In genomic region chr10:6518791-6519430, GRCh38 we compare ENCODE assay signal across 34 cellular contexts.
DNase-seq lines count a peak whose midpoint lies in the region; ATAC-seq, FAIRE-seq and TF ChIP-seq lines count a peak whose summit lies in the region.
"Had no signal": no experiment of that assay in that cellular context is flagged by ENCODE, and none has a peak within 500 bp of the region (broad histone marks: within the 10 kb centered on the region; RNA-seq: fewer than 3 reads in every experiment).

No MANE protein-coding gene starts in this region.

- peak overlapping the region; percentile 10 for H3K27ac ChIP-seq in CD4-positive, alpha-beta T cell (ENCODE audit: low read depth, low read length)
- H3K27ac ChIP-seq: GM23248, ovary, right atrium auricular region, thyroid gland had no signal

- no peaks in the 10 kb centered on the region for H3K27me3 ChIP-seq in CD4-positive, alpha-beta T cell (ENCODE audit: control insufficient read depth, insufficient read depth, low read length)
- H3K27me3 ChIP-seq: ovary, right atrium auricular region, thyroid gland had no signal

- H3K9me3 ChIP-seq in CD4-positive, alpha-beta T cell (ENCODE audit: control insufficient read depth, low read length), result no peaks in the 10 kb centered on the region
- H3K9me3 ChIP-seq: MG63, ovary, right atrium auricular region, thyroid gland had no signal

- CTCF ChIA-PET in CD4-positive, alpha-beta T cell (lab: Charles Lee), result interaction anchor here (0.9 to 3.7 kb wide), 5 partner anchors 11 to 62 kb away, joined by 3 to 14 read pairs (median 4); partner anchors contain the start of gene PRKCQ
- CTCF ChIA-PET in activated CD8-positive, alpha-beta T cell treated with anti-CD3 and anti-CD28 coated beads, Interleukin-2, amount 10 ng/mL, durations not matched to agents 7 days and 5 days (lab: Charles Lee), result interaction anchor here (0.7 to 1.9 kb wide), 4 partner anchors 9 to 149 kb away, joined by 3 to 5 read pairs (median 4); no protein-coding TSS in a partner anchor

- no peaks in the 10 kb centered on the region for H3K9me3 Mint-ChIP-seq in CD4-positive, alpha-beta T cell
- H3K9me3 Mint-ChIP-seq in activated CD8-positive, alpha-beta T cell treated with anti-CD3 and anti-CD28 coated beads, Interleukin-2, amount 10 ng/mL, durations not matched to agents 7 days and 5 days (ENCODE audit: insufficient read depth), result no peaks in the 10 kb centered on the region
- H3K9me3 Mint-ChIP-seq in immature natural killer cell, result no peaks in the 10 kb centered on the region
- H3K9me3 Mint-ChIP-seq: HFFc6, naive B cell, WTC11 had no signal

- no peak for FAIRE-seq in HTR-8/SVneo (lab: Jason Lieb, UNC)
- FAIRE-seq: astrocyte, endothelial cell of umbilical vein, GM18507, islet of Langerhans had no signal

- intact Hi-C loops in CD4-positive, alpha-beta T cell (cut with DNase I, micrococcal nuclease), result loop anchor here (5.0 kb wide), 3 partner anchors 43 to 128 kb away; no protein-coding TSS in a partner anchor

- POLR2A ChIA-PET in CD4-positive, alpha-beta T cell (lab: Charles Lee), result interaction anchor here (0.6 to 2.4 kb wide), 7 partner anchors 9 to 74 kb away, joined by 3 to 9 read pairs (median 4); no protein-coding TSS in a partner anchor
- POLR2A ChIA-PET in activated CD8-positive, alpha-beta T cell treated with anti-CD3 and anti-CD28 coated beads, Interleukin-2, amount 10 ng/mL, durations not matched to agents 7 days and 5 days (lab: Charles Lee), result interaction anchor here (0.8 to 2.0 kb wide), 2 partner anchors 11 to 25 kb away, joined by 3 to 12 read pairs; no protein-coding TSS in a partner anchor

- H3K27me3 Mint-ChIP-seq in CD4-positive, alpha-beta T cell, result no peaks in the 10 kb centered on the region
- H3K27me3 Mint-ChIP-seq in activated CD8-positive, alpha-beta T cell treated with anti-CD3 and anti-CD28 coated beads, Interleukin-2, amount 10 ng/mL, durations not matched to agents 7 days and 5 days (ENCODE audit: low read depth), result no peaks in the 10 kb centered on the region
- H3K27me3 Mint-ChIP-seq in immature natural killer cell (ENCODE audit: low read depth in 3 of 3), result peaks cover 0 to 2% (median 0%) of the 10 kb centered on the region in 3 donors

- TF ChIP-seq CTCF in CD4-positive, alpha-beta T cell (IDR thresholded peaks at IDR 0.05), result no peak

- peaks cover 58% of the 10 kb centered on the region for H3K36me3 Mint-ChIP-seq in CD4-positive, alpha-beta T cell (ENCODE audit: low read depth)
- H3K36me3 Mint-ChIP-seq in activated CD8-positive, alpha-beta T cell treated with anti-CD3 and anti-CD28 coated beads, Interleukin-2, amount 10 ng/mL, durations not matched to agents 7 days and 5 days (ENCODE audit: low read depth), result peaks cover 66% of the 10 kb centered on the region
- peaks cover 8 to 30% (median 9%) of the 10 kb centered on the region in 3 donors for H3K36me3 Mint-ChIP-seq in immature natural killer cell
- H3K36me3 Mint-ChIP-seq: naive B cell, WTC11 had no signal

- peak; percentile 84 to 87 for ATAC-seq in activated CD4-positive, CD25-positive, alpha-beta regulatory T cell treated with anti-CD3 and anti-CD28 coated beads, Interleukin-2, amount 50 U/mL, for 24 hours
- peak; percentile 62 for ATAC-seq in CD4-positive, alpha-beta T cell (ENCODE audit: poor library complexity)
- ATAC-seq in activated CD8-positive, alpha-beta T cell treated with anti-CD3 and anti-CD28 coated beads, Interleukin-2, amount 10 ng/mL, durations not matched to agents 7 days and 5 days, result peak; percentile 41
- ATAC-seq: left ventricle myocardium superior, SK-N-SH treated with all-trans-retinoic acid at 6 μM for 48 hours, WTC11 had no signal

- no peak for DNase-seq in activated CD4-positive, CD25-positive, alpha-beta regulatory T cell (lab: John Stamatoyannopoulos, UW)
- DNase-seq in CD4-positive, alpha-beta T cell, result no peak
- peak; percentile 19 for DNase-seq in activated CD8-positive, alpha-beta T cell treated with anti-CD3 and anti-CD28 coated beads, Interleukin-2, amount 10 ng/mL, durations not matched to agents 7 days and 5 days
- no peak for DNase-seq in immature natural killer cell
- no peak for DNase-seq in HTR-8/SVneo (ENCODE audit: insufficient read length, low spot score)
- no peak for DNase-seq in SW 1271 (lab: John Stamatoyannopoulos, UW)
- DNase-seq in DMS53 (lab: John Stamatoyannopoulos, UW), result no peak
- DNase-seq: 8988T; activated effector memory CD4-positive, alpha-beta T cell treated with anti-CD3 and anti-CD28 coated beads, Interleukin-2, amount 50 U/mL, for 16 hours; central memory CD4-positive, alpha-beta T cell; dermis blood vessel endothelial cell; DMS153; GM23248; HFFc6; KBM-7; left ventricle myocardium superior; MG63; naive B cell; NCI-H1417; NCI-H2081 treated with DMSO at 0.1 percent for 48 hours; NCI-H446 treated with DMSO at 0.1 percent for 48 hours; OCI-M1; ovary; stimulated activated CD4-positive, alpha-beta T cell treated with anti-CD3 and anti-CD28 coated beads, Interleukin-2, amount 100 ng/mL, for 48 hours; stimulated activated naive CD4-positive, alpha-beta T cell treated with Interleukin-2 at 50 U/mL for 16 hours; thyroid gland had no signal

- peak overlapping the region; percentile 72 for H3K27ac Mint-ChIP-seq in CD4-positive, alpha-beta T cell
- no peak overlapping the region for H3K27ac Mint-ChIP-seq in activated CD8-positive, alpha-beta T cell treated with anti-CD3 and anti-CD28 coated beads, Interleukin-2, amount 10 ng/mL, durations not matched to agents 7 days and 5 days
- peak overlapping the region in 5 of 6 donors; percentile 43 to 73 (median 48) for H3K27ac Mint-ChIP-seq in immature natural killer cell
- H3K27ac Mint-ChIP-seq: HFFc6, naive B cell, WTC11 had no signal

- H3K4me1 Mint-ChIP-seq in CD4-positive, alpha-beta T cell (ENCODE audit: low read depth), result peaks cover 92% of the 10 kb centered on the region
- peaks cover 73% of the 10 kb centered on the region for H3K4me1 Mint-ChIP-seq in activated CD8-positive, alpha-beta T cell treated with anti-CD3 and anti-CD28 coated beads, Interleukin-2, amount 10 ng/mL, durations not matched to agents 7 days and 5 days (ENCODE audit: low read depth)
- peaks cover 82 to 89% of the 10 kb centered on the region in 2 donors for H3K4me1 Mint-ChIP-seq in immature natural killer cell
- H3K4me1 Mint-ChIP-seq: naive B cell had no signal

- H3K4me3 Mint-ChIP-seq in CD4-positive, alpha-beta T cell, result peak overlapping the region; percentile 25
- no peak overlapping the region for H3K4me3 Mint-ChIP-seq in activated CD8-positive, alpha-beta T cell treated with anti-CD3 and anti-CD28 coated beads, Interleukin-2, amount 10 ng/mL, durations not matched to agents 7 days and 5 days
- H3K4me3 Mint-ChIP-seq in immature natural killer cell, result no peak overlapping the region
- H3K4me3 Mint-ChIP-seq: HFFc6, naive B cell, WTC11 had no signal
